Comparison of ENCODE assay signal across 8 cellular contexts in the genomic region with DNA sequence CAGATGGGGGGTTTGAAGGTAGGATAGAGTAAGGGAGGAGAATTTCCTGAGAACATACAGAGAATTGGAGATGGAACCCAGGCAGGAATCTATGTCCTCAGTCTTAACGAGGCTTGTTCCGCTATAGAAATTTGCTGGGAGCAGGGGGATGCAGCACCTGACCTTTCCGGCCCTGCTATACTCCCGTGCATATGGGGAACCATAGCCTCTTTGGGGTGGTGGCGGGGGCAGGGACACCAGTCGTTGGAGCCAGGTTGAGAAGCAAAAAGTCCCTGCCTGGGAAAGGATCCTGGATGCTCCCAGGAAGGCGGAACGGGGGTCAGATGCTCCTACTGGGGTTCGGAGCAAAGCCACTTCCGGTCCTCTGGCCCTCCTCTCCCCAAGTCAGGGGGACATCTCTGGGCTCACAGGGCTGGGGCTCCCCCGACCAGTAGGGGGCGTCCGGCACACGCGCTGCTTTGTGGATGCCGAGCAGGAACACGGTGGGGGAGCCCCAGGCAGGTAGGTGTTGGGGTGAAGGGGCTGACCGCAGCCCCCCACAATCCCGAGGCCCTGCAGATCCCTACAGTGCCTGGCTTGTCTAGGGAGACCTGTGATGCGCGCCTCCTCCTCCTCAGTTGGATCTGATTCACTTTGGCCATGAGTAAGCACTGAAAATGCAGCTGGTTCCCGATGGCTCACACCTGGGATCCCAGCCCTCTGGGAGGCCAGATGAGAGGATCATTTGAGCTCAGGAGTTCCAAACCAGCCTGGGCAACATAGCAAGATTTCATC. TPM values are rescaled to one million over a fixed set of nuclear protein-coding genes. Genes with fewer than 3 reads are reported as not detected.
DNase-seq lines count a peak whose midpoint lies in the region; ATAC-seq, FAIRE-seq and TF ChIP-seq lines count a peak whose summit lies in the region.

No MANE protein-coding gene starts in this region.

- H4K91ac ChIP-seq in H1 (replicated peaks; ENCODE audit: insufficient read length, low read length) = no peak overlapping the region

- 27% methylated on average over 22 of the region's 22 CpGs; no CpG with 5 or more reads in 1 of the 2 experiments for WGBS in H1 (ENCODE audit: extremely low coverage in 1 of 2, insufficient coverage in 1 of 2, insufficient read length in 1 of 2, insufficient replicate concordance in 2 of 2, low coverage in 1 of 2, low lambda C conversion rate in 2 of 2, missing lambda C conversion rate in 1 of 2), 2 experiments

- no peak overlapping the region; the same call in 1 of the 2 replicates for H2BK12ac ChIP-seq in H1 (ENCODE audit: low read depth, low read length)

- no peak overlapping the region for H3K4me3 Mint-ChIP-seq in activated CD8-positive, alpha-beta T cell treated with anti-CD3 and anti-CD28 coated beads for 36 hours

- H3K79me2 ChIP-seq in H1 (ENCODE audit: control insufficient read depth in 1 of 2, insufficient read depth in 2 of 2, low read length in 2 of 2) = no peaks in the 10 kb centered on the region

- no peak overlapping the region for H2BK5ac ChIP-seq in H1 (ENCODE audit: low read depth, low read length)

- intact Hi-C loops in activated CD8-positive, alpha-beta T cell treated with anti-CD3 and anti-CD28 coated beads for 36 hours (cut with micrococcal nuclease) = loop anchor here (2.0 kb wide), 1 partner anchor 42 kb away; no protein-coding TSS in a partner anchor
- intact Hi-C loops in mucosa of descending colon (cut with DNase I, micrococcal nuclease) = loop anchor here (5.0 to 10.0 kb wide), 2 partner anchors 44 to 46 kb away; no protein-coding TSS in a partner anchor

- TF ChIP-seq CTCF in activated CD8-positive, alpha-beta T cell treated with anti-CD3 and anti-CD28 coated beads for 36 hours (IDR thresholded peaks at IDR 0.05) = peak; percentile 99
- TF ChIP-seq CTCF in H1 (IDR thresholded peaks at IDR 0.05; ENCODE audit: control extremely low read depth in 1 of 3, insufficient read depth in 1 of 3, low read depth in 1 of 3, low read length in 3 of 3) (peak; percentile 94 to 98 (median 98)), mucosa of descending colon (IDR thresholded peaks at IDR 0.05) (peak; percentile 94)

- H3K4me2 ChIP-seq in H1 (ENCODE audit: insufficient read depth in 1 of 2, low read depth in 2 of 2, low read length in 2 of 2) = peak overlapping the region in 1 of 2 experiments; percentile 59; a peak in 3 of 4 replicates

- TF ChIP-seq RAD21 in H1 (IDR thresholded peaks at IDR 0.05 in 1 of 2, conservative IDR thresholded peaks at IDR 0.05 in 1 of 2; ENCODE audit: low read depth in 2 of 2, low read length in 2 of 2) = peak; percentile 84 to 93

- CTCF ChIA-PET in activated CD8-positive, alpha-beta T cell treated with anti-CD3 and anti-CD28 coated beads for 36 hours (lab: Charles Lee) = interaction anchor here (0.6 to 2.9 kb wide), 24 partner anchors 10 to 172 kb away, joined by 3 to 54 read pairs (median 4); no protein-coding TSS in a partner anchor
- CTCF ChIA-PET in H1 (lab: Charles Lee; ENCODE audit: partially characterized antibody) = interaction anchor here (0.6 to 12.0 kb wide), 28 partner anchors 11 to 436 kb away, joined by 3 to 300 read pairs (median 4); partner anchors contain the start of gene GLIS2

- H3K56ac ChIP-seq in H1 (replicated peaks; ENCODE audit: insufficient read length, low read depth, low read length) = no peak overlapping the region

- H3K14ac ChIP-seq in H1 (ENCODE audit: insufficient read length) = no peak overlapping the region

- H2AK5ac ChIP-seq in H1 (ENCODE audit: low read depth, low read length) = no peak overlapping the region

- 0 out of 2 replicates have a peak overlapping the region, but pooled peaks have one; percentile 27 for H2BK20ac ChIP-seq in H1 (ENCODE audit: low read length)

- H2BK15ac ChIP-seq in H1 (ENCODE audit: low read length) = no peak overlapping the region

- H3K79me1 ChIP-seq in H1 (ENCODE audit: low read depth, low read length) = no peaks in the 10 kb centered on the region

- peak; percentile 97 for ATAC-seq in activated CD8-positive, alpha-beta T cell treated with anti-CD3 and anti-CD28 coated beads for 36 hours
- peak; percentile 89 for ATAC-seq in mucosa of descending colon
- ATAC-seq in GM18858 (IDR thresholded peaks at IDR 0.05; ENCODE audit: unreplicated experiment) = no peak

- H3K4me1 Mint-ChIP-seq in activated CD8-positive, alpha-beta T cell treated with anti-CD3 and anti-CD28 coated beads for 36 hours (ENCODE audit: low read depth) = peaks cover 9% of the 10 kb centered on the region

- no peak overlapping the region for H3K23ac ChIP-seq in H1 (ENCODE audit: insufficient read length)

- H3K4ac ChIP-seq in H1 (replicated peaks; ENCODE audit: insufficient read length, low read depth, low read length) = peak overlapping the region; percentile 48

- H4K20me1 ChIP-seq in H1 (replicated peaks in 1 of 2; ENCODE audit: control insufficient read depth in 1 of 2, insufficient read depth in 2 of 2, low read length in 2 of 2) = no peaks in the 10 kb centered on the region

- H3K9ac ChIP-seq in H1 (replicated peaks in 1 of 4; ENCODE audit: extremely low read depth in 1 of 4, low read depth in 3 of 4, low read length in 3 of 4) = peak overlapping the region in 2 of 4 experiments; percentile 34 to 41; a peak in 2 of 7 replicates

- H2AFZ ChIP-seq in H1 (ENCODE audit: low read length) = peak overlapping the region; percentile 88; the same call in 1 of the 2 replicates

- POLR2A ChIA-PET in activated CD8-positive, alpha-beta T cell treated with anti-CD3 and anti-CD28 coated beads for 36 hours (lab: Charles Lee) = interaction anchor here (0.8 to 0.9 kb wide), 2 partner anchors 14 to 50 kb away, joined by 3 read pairs; no protein-coding TSS in a partner anchor
- POLR2A ChIA-PET in H1 (lab: Charles Lee; ENCODE audit: partially characterized antibody) = interaction anchor here (0.7 to 25.6 kb wide), 7 partner anchors 10 to 49 kb away, joined by 3 to 403 read pairs (median 5); partner anchors contain the start of gene TFAP4

- H3K27me3 Mint-ChIP-seq in activated CD8-positive, alpha-beta T cell treated with anti-CD3 and anti-CD28 coated beads for 36 hours = peaks cover 16% of the 10 kb centered on the region

- TF ChIP-seq POLR2A in H1 (IDR thresholded peaks at IDR 0.05; ENCODE audit: control extremely low read depth in 1 of 2, low read depth in 2 of 2, low read length in 2 of 2) = no peak

- H3K9me3 ChIP-seq in HAP-1 = no peaks in the 10 kb centered on the region
- no peaks in the 10 kb centered on the region for H3K9me3 ChIP-seq in H1 (ENCODE audit: insufficient read depth in 2 of 2, low read depth in 1 of 2, low read length in 1 of 2)
- H3K9me3 ChIP-seq in mucosa of descending colon = no peaks in the 10 kb centered on the region

- H3K27me3 ChIP-seq in HAP-1 (ENCODE audit: low read depth) (no peaks in the 10 kb centered on the region), H1 (replicated peaks in 1 of 4; ENCODE audit: control insufficient read depth in 3 of 4, extremely low read depth in 1 of 4, insufficient read depth in 3 of 4, low read length in 3 of 4) (no peaks in the 10 kb centered on the region)

- H3K27ac Mint-ChIP-seq in activated CD8-positive, alpha-beta T cell treated with anti-CD3 and anti-CD28 coated beads for 36 hours = no peak overlapping the region

- peak overlapping the region; percentile 61 for H3K18ac ChIP-seq in H1 (ENCODE audit: extremely low read depth, low read length)

- H4K8ac ChIP-seq in H1 (ENCODE audit: extremely low read depth, insufficient read depth, low read length) = peak overlapping the region; percentile 87

- no peaks in the 10 kb centered on the region for H3K36me3 Mint-ChIP-seq in activated CD8-positive, alpha-beta T cell treated with anti-CD3 and anti-CD28 coated beads for 36 hours (ENCODE audit: low read depth)

- peaks cover under 1% of the 10 kb centered on the region; the same call in 1 of the 2 replicates for H3K23me2 ChIP-seq in H1 (ENCODE audit: low read depth, low read length)

- H3K27ac ChIP-seq in H1 (ENCODE audit: low read depth, low read length) = peak overlapping the region; percentile 38; the same call in 1 of the 2 replicates

- DNase-seq in EH (ENCODE audit: low read depth) = peak; percentile 65
- DNase-seq in HAP-1 (ENCODE audit: low spot score in 2 of 2) = peak; percentile 40 to 89
- DNase-seq in NCI-H526 (lab: John Stamatoyannopoulos, UW) = peak; percentile 47 to 65
- DNase-seq in activated CD8-positive, alpha-beta T cell treated with anti-CD3 and anti-CD28 coated beads for 36 hours = peak; percentile 87
- DNase-seq in H1 (ENCODE audit: low read depth in 1 of 2, low spot score in 2 of 2) = peak in 1 of 2 experiments; percentile 98
- DNase-seq in mucosa of descending colon = peak; percentile 77 to 88 (median 84)
- peak; percentile 65 to 72 for DNase-seq in stimulated activated CD8-positive, alpha-beta memory T cell treated with anti-CD3 and anti-CD28 coated beads, Interleukin-7, amount 100 ng/mL, for 1 hour (ENCODE audit: low read depth in 2 of 2)

- no peak overlapping the region for H2BK120ac ChIP-seq in H1 (replicated peaks; ENCODE audit: low read depth, low read length)

- H4K5ac ChIP-seq in H1 (ENCODE audit: insufficient read length, low read depth, low read length) = no peak overlapping the region

- H3K4me3 ChIP-seq in HAP-1 (no peak overlapping the region), H1 (ENCODE audit: extremely low read depth in 1 of 4, insufficient read depth in 2 of 4, low read depth in 3 of 4, low read length in 4 of 4) (peak overlapping the region in 2 of 4 experiments; percentile 2 to 16; a peak in 2 of 8 replicates), mucosa of descending colon (no peak overlapping the region)

- H3K36me3 ChIP-seq in HAP-1 (replicated peaks) = no peaks in the 10 kb centered on the region
- H3K36me3 ChIP-seq in H1 (ENCODE audit: control insufficient read depth in 2 of 4, insufficient read depth in 4 of 4, low read length in 3 of 4) = no peaks in the 10 kb centered on the region
- H3K36me3 ChIP-seq in mucosa of descending colon (ENCODE audit: low read depth) = no peaks in the 10 kb centered on the region

- H3K9me3 Mint-ChIP-seq in activated CD8-positive, alpha-beta T cell treated with anti-CD3 and anti-CD28 coated beads for 36 hours = no peaks in the 10 kb centered on the region

- peak; percentile 24 for FAIRE-seq in H1 (lab: Jason Lieb, UNC)

- in situ Hi-C loops in HAP-1 (cut with MboI; ENCODE audit: low sequenced_read_pairs) = no loop called here

- TF ChIP-seq EP300 in H1 (IDR thresholded peaks at IDR 0.05; ENCODE audit: borderline replicate concordance in 1 of 2, low read depth in 2 of 2, low read length in 2 of 2) = no peak

- no peaks in the 10 kb centered on the region for H3K4me1 ChIP-seq in HAP-1
- H3K4me1 ChIP-seq in H1 (replicated peaks in 1 of 4; ENCODE audit: control insufficient read depth in 3 of 4, insufficient read depth in 4 of 4, low read length in 3 of 4) = peaks cover 3 to 17% (median 8%) of the 10 kb centered on the region in 4 experiments
- H3K4me1 ChIP-seq in mucosa of descending colon (ENCODE audit: low read depth) = peaks cover 6% of the 10 kb centered on the region

RNA-seq across cellular contexts. Expression of gene TFAP4, which starts 15.5 kb away (rescaled TPM):
- 10 to 100 TPM; 34.6 to 36.6 TPM for total RNA-seq in activated CD8-positive, alpha-beta T cell treated with anti-CD3 and anti-CD28 coated beads for 36 hours
- total RNA-seq in H1 (2021; fragmentation: NEBNext Ultra II Directional; extraction: Animal tissue kit (Norgen Biotek cat#: 25700)) = 41.0 and 41.6 TPM in 2 replicates
- 16.1 and 21.3 TPM in 2 replicates for polyA plus RNA-seq in H1 (2011; rRNA removed)
- polyA plus RNA-seq in H1 (2011; cell fraction: cytosol; rRNA removed) = 20.1 TPM
- 40.5 TPM for polyA plus RNA-seq in H1 (2011; cell fraction: nucleus; rRNA removed)
- polyA plus RNA-seq in H1 (2012, experiment 1 of 2) = 20.6 to 34.7 TPM (median 28.3 TPM) in 4 replicates
- 17.6 TPM for polyA plus RNA-seq in H1 (2012, experiment 2 of 2)
- 18.0 TPM for polyA plus RNA-seq in H1 (2013, experiment 1 of 2)
- polyA plus RNA-seq in H1 (2013, experiment 2 of 2) = 18.0 TPM
- polyA minus RNA-seq in H1 (2011; rRNA and poly(A)+ RNA removed) = 29.6 and 44.4 TPM in 2 replicates
- 36.2 TPM for polyA minus RNA-seq in H1 (2011; cell fraction: cytosol; rRNA and poly(A)+ RNA removed)
- 30.1 TPM for polyA minus RNA-seq in H1 (2011; cell fraction: nucleus; rRNA and poly(A)+ RNA removed)
- total RNA-seq in mucosa of descending colon = 10 to 100 TPM in 2 of 3 donors, 1 to 10 TPM in 1; 10.0 to 12.2 (median 12.1) TPM

RNA-seq across cellular contexts. Expression of gene GLIS2, which starts 27.5 kb away (rescaled TPM):
- under 1 TPM; 0.49 to 0.77 TPM for total RNA-seq in activated CD8-positive, alpha-beta T cell treated with anti-CD3 and anti-CD28 coated beads for 36 hours
- 17.4 and 18.6 TPM in 2 replicates for total RNA-seq in H1 (2021; fragmentation: NEBNext Ultra II Directional; extraction: Animal tissue kit (Norgen Biotek cat#: 25700))
- polyA plus RNA-seq in H1 (2011; rRNA removed) = 4.3 and 7.6 TPM in 2 replicates
- polyA plus RNA-seq in H1 (2011; cell fraction: cytosol; rRNA removed) = 2.7 TPM
- 8.4 TPM for polyA plus RNA-seq in H1 (2011; cell fraction: nucleus; rRNA removed)
- 8.3 to 13.8 TPM (median 12.3 TPM) in 4 replicates for polyA plus RNA-seq in H1 (2012, experiment 1 of 2)
- 11.8 TPM for polyA plus RNA-seq in H1 (2012, experiment 2 of 2)
- polyA plus RNA-seq in H1 (2013, experiment 1 of 2) = 9.4 TPM
- polyA plus RNA-seq in H1 (2013, experiment 2 of 2) = 9.5 TPM
- 2.0 and 3.2 TPM in 2 replicates for polyA minus RNA-seq in H1 (2011; rRNA and poly(A)+ RNA removed)
- 7.0 TPM for polyA minus RNA-seq in H1 (2011; cell fraction: cytosol; rRNA and poly(A)+ RNA removed)
- polyA minus RNA-seq in H1 (2011; cell fraction: nucleus; rRNA and poly(A)+ RNA removed) = 5.7 TPM
- total RNA-seq in mucosa of descending colon = 10 to 100 TPM in 1 of 3 donors, 1 to 10 TPM in 2; 1.7 to 21.1 (median 2.9) TPM

RNA-seq across cellular contexts. Expression of gene SRL, which starts 46.5 kb away (rescaled TPM):
- total RNA-seq in activated CD8-positive, alpha-beta T cell treated with anti-CD3 and anti-CD28 coated beads for 36 hours = not detected
- total RNA-seq in H1 (2021; fragmentation: NEBNext Ultra II Directional; extraction: Animal tissue kit (Norgen Biotek cat#: 25700)) = 0.08 TPM in 1 of 2 replicates, not detected in the other
- 0.05 and 0.09 TPM in 2 replicates for polyA plus RNA-seq in H1 (2011; rRNA removed)
- 0.04 TPM for polyA plus RNA-seq in H1 (2011; cell fraction: cytosol; rRNA removed)
- 0.09 TPM for polyA plus RNA-seq in H1 (2011; cell fraction: nucleus; rRNA removed)
- 0.06 to 0.09 TPM (median 0.08 TPM) in 4 replicates for polyA plus RNA-seq in H1 (2012, experiment 1 of 2)
- polyA plus RNA-seq in H1 (2012, experiment 2 of 2) = not detected
- 0.04 TPM for polyA plus RNA-seq in H1 (2013, experiment 1 of 2)
- 0.07 TPM for polyA plus RNA-seq in H1 (2013, experiment 2 of 2)
- polyA minus RNA-seq in H1 (2011; rRNA and poly(A)+ RNA removed) = 0.05 TPM in 1 of 2 replicates, not detected in the other
- polyA minus RNA-seq in H1 (2011; cell fraction: cytosol; rRNA and poly(A)+ RNA removed) = not detected
- polyA minus RNA-seq in H1 (2011; cell fraction: nucleus; rRNA and poly(A)+ RNA removed) = not detected
- 1 to 10 TPM in 1 of 3 donors, under 1 TPM in 2; 0.35 to 1.2 (median 0.41) TPM for total RNA-seq in mucosa of descending colon
